In genomic region chr4:128810871-128811570, GRCh38 we compare ENCODE assay signal across 8 cellular contexts.
DNase-seq lines count a peak whose midpoint lies in the region; ATAC-seq and TF ChIP-seq lines count a peak whose summit lies in the region.

No MANE protein-coding gene starts in this region.

- ATAC-seq in HG03378 (IDR thresholded peaks at IDR 0.05; ENCODE audit: unreplicated experiment), result peak; percentile 46

- peak overlapping the region; percentile 91 for H3K27ac ChIP-seq in cingulate gyrus (ENCODE audit: low read depth, low read length)

- DNase-seq in AML-193 (lab: John Stamatoyannopoulos, UW) (peak; percentile 48 to 63), NCI-H446 treated with DMSO at 0.1 percent for 48 hours (lab: John Stamatoyannopoulos, UW) (peak; percentile 71), kidney tubule cell (ENCODE audit: low spot score) (peak; percentile 96)
- peak; percentile 80 to 87 for DNase-seq in activated CD4-positive, alpha-beta T cell treated with anti-CD3 and anti-CD28 coated beads for 4 hours
- DNase-seq in stimulated activated CD4-positive, alpha-beta T cell treated with anti-CD3 and anti-CD28 coated beads, Interleukin-1b, Interleukin-23, amount 100 ng/mL, for 24 hours (ENCODE audit: low read depth in 4 of 4, low spot score in 1 of 4), result peak; percentile 52 to 74 (median 64)

- TF ChIP-seq POLR2A in GM19193 (IDR thresholded peaks at IDR 0.05; ENCODE audit: extremely low read depth, insufficient read depth, insufficient read length), result peak; percentile 70

Comparison
In these comparisons a context has a peak if more than half of its experiments do, and no peak if none do; other contexts are left out.
1. Peak in every context shown above with its lines: DNase-seq, ATAC-seq and H3K27ac ChIP-seq.